ENCODE assay signal across 22 cellular contexts in genomic region chr4:36165256-36166005, GRCh38.
DNase-seq lines count a peak whose midpoint lies in the region; ATAC-seq and TF ChIP-seq lines count a peak whose summit lies in the region.
"Had no signal": no experiment of that assay in that cellular context is flagged by ENCODE, and none has a peak within 500 bp of the region (broad histone marks: within the 10 kb centered on the region; RNA-seq: fewer than 3 reads in every experiment).

No MANE protein-coding gene starts in this region.

- no peaks in the 10 kb centered on the region for H3K4me1 ChIP-seq in smooth muscle cell (ENCODE audit: low read depth)
- H3K4me1 ChIP-seq: BLaER1, Peyer's patch had no signal

- H3K4me2 ChIP-seq in smooth muscle cell, result no peak overlapping the region
- H3K4me2 ChIP-seq: BLaER1, SK-N-SH had no signal

- WGBS in smooth muscle cell (ENCODE audit: low lambda C conversion rate), result 77% methylated on average over 3 of the region's 3 CpGs

- H3K27me3 ChIP-seq in smooth muscle cell (ENCODE audit: low read depth), result no peaks in the 10 kb centered on the region
- H3K27me3 ChIP-seq: BLaER1, Peyer's patch, testis had no signal

- no peaks in the 10 kb centered on the region for H3F3A ChIP-seq in smooth muscle cell (ENCODE audit: low read depth)

- H3K27ac ChIP-seq in caudate nucleus (ENCODE audit: low read depth, low read length) (peak overlapping the region; percentile 90), temporal lobe (ENCODE audit: low read depth, low read length) (peak overlapping the region; percentile 76), smooth muscle cell (ENCODE audit: low read depth) (no peak overlapping the region)
- H3K27ac ChIP-seq: BLaER1, Peyer's patch, skin epidermis, testis had no signal

- TF ChIP-seq CTCF in smooth muscle cell (IDR thresholded peaks at IDR 0.05; ENCODE audit: borderline replicate concordance, insufficient read depth, poor library complexity, severe bottlenecking), result no peak

- H2AFZ ChIP-seq in smooth muscle cell (ENCODE audit: low read depth), result no peak overlapping the region

- DNase-seq in NCI-H1694 (lab: John Stamatoyannopoulos, UW), result peak; percentile 27
- DNase-seq in NCI-H1694 treated with DMSO at 0.1 percent for 48 hours (lab: John Stamatoyannopoulos, UW), result no peak
- DNase-seq in caudate nucleus (lab: John Stamatoyannopoulos, UW), result peak in 1 of 61 donors; percentile 25
- DNase-seq in kidney tubule cell (ENCODE audit: low spot score), result peak; percentile 57
- DNase-seq in smooth muscle cell (lab: John Stamatoyannopoulos, UW; ENCODE audit: unreplicated experiment), result no peak
- DNase-seq in NCI-H2196 (lab: John Stamatoyannopoulos, UW; ENCODE audit: unreplicated experiment), result no peak
- DNase-seq: 8988T; activated CD8-positive, alpha-beta memory T cell treated with anti-CD3 and anti-CD28 coated beads for 24 hours; central memory CD4-positive, alpha-beta T cell; effector memory CD8-positive, alpha-beta T cell; Kasumi-1; left colon; Peyer's patch; SK-N-SH; stimulated activated CD4-positive, alpha-beta T cell treated with anti-CD3 and anti-CD28 coated beads, Interleukin-4, amount 100 ng/mL, for 24 hours; T-helper 9 cell; testis had no signal

- H3K9ac ChIP-seq in smooth muscle cell (ENCODE audit: low read depth), result no peak overlapping the region
- H3K9ac ChIP-seq: BLaER1, SK-N-SH had no signal

- H3K79me2 ChIP-seq in smooth muscle cell (ENCODE audit: low read depth), result no peaks in the 10 kb centered on the region

- H3K9me3 ChIP-seq in smooth muscle cell (replicated peaks; ENCODE audit: low read depth), result no peaks in the 10 kb centered on the region
- H3K9me3 ChIP-seq: BLaER1, Peyer's patch, SK-N-SH, testis had no signal

- no peak overlapping the region for H3K4me3 ChIP-seq in smooth muscle cell
- H3K4me3 ChIP-seq: BLaER1, Peyer's patch, skin epidermis, testis had no signal

- no peak for ATAC-seq in GM18519 (IDR thresholded peaks at IDR 0.05; ENCODE audit: low FRiP score, unreplicated experiment)
- ATAC-seq: activated CD4-positive, CD25-positive, alpha-beta regulatory T cell treated with anti-CD3 and anti-CD28 coated beads, Interleukin-2, amount 50 U/mL, for 24 hours; effector memory CD8-positive, alpha-beta T cell; left colon had no signal

- no peaks in the 10 kb centered on the region for H3K36me3 ChIP-seq in smooth muscle cell (ENCODE audit: low read depth)

- H4K20me1 ChIP-seq in smooth muscle cell (ENCODE audit: low read depth), result no peaks in the 10 kb centered on the region
- H4K20me1 ChIP-seq: BLaER1 had no signal

Comparison
In these comparisons a context has a peak if more than half of its experiments do, and no peak if none do; other contexts are left out.
1. DNase-seq: peak in NCI-H1694 (single experiment) and kidney tubule cell (single experiment); none in NCI-H1694 treated with DMSO at 0.1 percent for 48 hours (single experiment), smooth muscle cell (single experiment) and NCI-H2196 (single experiment).